19 cellular contexts compared by ENCODE assay signal in genomic region chr22:45632791-45633515, GRCh38. TPM values are rescaled to one million over a fixed set of nuclear protein-coding genes. Genes with fewer than 3 reads are reported as not detected.
DNase-seq lines count a peak whose midpoint lies in the region; ATAC-seq, FAIRE-seq and TF ChIP-seq lines count a peak whose summit lies in the region.
"Had no signal": no experiment of that assay in that cellular context is flagged by ENCODE, and none has a peak within 500 bp of the region (broad histone marks: within the 10 kb centered on the region; RNA-seq: fewer than 3 reads in every experiment).

No MANE protein-coding gene starts in this region.

- H4K20me1 ChIP-seq in endothelial cell of umbilical vein (replicated peaks; ENCODE audit: control insufficient read depth, extremely low read depth, insufficient read depth, low read length), result no peaks in the 10 kb centered on the region

- H3K9ac ChIP-seq in HUES64 (ENCODE audit: low read depth, low read length) (no peak overlapping the region), endothelial cell of umbilical vein (replicated peaks; ENCODE audit: extremely low read depth, insufficient read depth, low read length) (no peak overlapping the region)

- intact Hi-C loops in endothelial cell of umbilical vein (cut with micrococcal nuclease), result no loop called here
- intact Hi-C loops in sigmoid colon (cut with DNase I), result no loop called here

- H3K79me2 ChIP-seq in endothelial cell of umbilical vein (ENCODE audit: control insufficient read depth, insufficient read depth, low read length), result no peaks in the 10 kb centered on the region

- TF ChIP-seq CTCF in endothelial cell of umbilical vein (IDR thresholded peaks at IDR 0.05; ENCODE audit: extremely low read depth in 1 of 2, insufficient read depth in 1 of 2, low read depth in 1 of 2, low read length in 2 of 2) (no peak), sigmoid colon (IDR thresholded peaks at IDR 0.05) (no peak)

- CTCF ChIA-PET in endothelial cell of umbilical vein (lab: Charles Lee), result interaction anchor here (1.2 to 2.2 kb wide), 2 partner anchors 209 to 231 kb away, joined by 3 to 7 read pairs; no protein-coding TSS in a partner anchor

- 47% methylated on average over 15 of the region's 15 CpGs for whole genome bisulfite sequencing in HUES64
- 22 to 23% methylated on average over 15 of the region's 15 CpGs for WGBS in sigmoid colon, 2 donors

- no peak for ATAC-seq in HG02678 (IDR thresholded peaks at IDR 0.05; ENCODE audit: unreplicated experiment)

- DNase-seq in endothelial cell of umbilical vein (ENCODE audit: low read depth, low spot score) (peak; percentile 27), left kidney (ENCODE audit: low read depth, low spot score) (peak; percentile 87), sigmoid colon (peak; percentile 51), DMS79 (lab: John Stamatoyannopoulos, UW) (no peak), SW480 (ENCODE audit: low spot score) (no peak), DMS114 treated with DMSO at 0.1 percent for 48 hours (lab: John Stamatoyannopoulos, UW; ENCODE audit: unreplicated experiment) (no peak)
- DNase-seq: activated CD4-positive, alpha-beta T cell treated with anti-CD3 and anti-CD28 coated beads, Interleukin-2, amount 10 ng/mL, durations not matched to agents 7 days and 5 days; activated naive CD8-positive, alpha-beta T cell treated with anti-CD3 and anti-CD28 coated beads for 36 hours; activated T-cell treated with anti-CD3 and anti-CD28 coated beads, Interleukin-2, amount 50 U/mL, for 1 hour; central memory CD4-positive, alpha-beta T cell; DMS 273 treated with DMSO at 0.1 percent for 48 hours; effector memory CD4-positive, alpha-beta T cell; mesendoderm; NCI-H2029 treated with DMSO at 0.1 percent for 48 hours; NCI-H526; OCI-M1; stimulated activated CD4-positive, alpha-beta T cell treated with anti-CD3 and anti-CD28 coated beads, Interleukin-4, amount 100 ng/mL, for 1 hour had no signal

- TF ChIP-seq POLR2A in endothelial cell of umbilical vein (IDR thresholded peaks at IDR 0.05; ENCODE audit: low read depth, low read length) (no peak), sigmoid colon (IDR thresholded peaks at IDR 0.05) (no peak)

- FAIRE-seq in endothelial cell of umbilical vein (lab: Jason Lieb, UNC), result no peak

- BruUV-seq in endothelial cell of umbilical vein (replicated peaks; lab: Mats Ljungman, UMichigan), result no TSS peak

- dilution Hi-C loops in endothelial cell of umbilical vein (cut with MboI; ENCODE audit: extremely low pct_ligation_motif_present, low sequenced_read_pairs), result no loop called here

- no peak overlapping the region for H2AFZ ChIP-seq in endothelial cell of umbilical vein (ENCODE audit: low read depth, low read length)

- no peak overlapping the region for H3K4me3 ChIP-seq in HUES64 (ENCODE audit: low read length)
- no peak overlapping the region for H3K4me3 ChIP-seq in endothelial cell of umbilical vein (replicated peaks in 1 of 3; ENCODE audit: insufficient read depth in 1 of 3, low read depth in 1 of 3, low read length in 3 of 3)
- no peak overlapping the region for H3K4me3 ChIP-seq in sigmoid colon

- no peaks in the 10 kb centered on the region for H3K9me3 ChIP-seq in HUES64 (ENCODE audit: insufficient read depth, low read depth, low read length)
- no peaks in the 10 kb centered on the region for H3K9me3 ChIP-seq in endothelial cell of umbilical vein (replicated peaks; ENCODE audit: control insufficient read depth, insufficient read depth, low read length)
- no peaks in the 10 kb centered on the region for H3K9me3 ChIP-seq in sigmoid colon

- POLR2A ChIA-PET in endothelial cell of umbilical vein (lab: Charles Lee), result no interaction called here

- H3K36me3 ChIP-seq in HUES64 (ENCODE audit: insufficient read depth, low read length), result no peaks in the 10 kb centered on the region
- no peaks in the 10 kb centered on the region for H3K36me3 ChIP-seq in endothelial cell of umbilical vein (ENCODE audit: control insufficient read depth in 2 of 2, extremely low read depth in 1 of 2, insufficient read depth in 2 of 2, low read length in 2 of 2)
- no peaks in the 10 kb centered on the region for H3K36me3 ChIP-seq in sigmoid colon

- no peak for TF ChIP-seq EP300 in sigmoid colon (IDR thresholded peaks at IDR 0.05)

- H3K4me1 ChIP-seq in HUES64 (ENCODE audit: insufficient read depth, low read length) (peaks cover 25% of the 10 kb centered on the region), endothelial cell of umbilical vein (ENCODE audit: control insufficient read depth, extremely low read depth, insufficient read depth, low read length) (no peaks in the 10 kb centered on the region), sigmoid colon (peaks cover 0 to 6% (median 0%) of the 10 kb centered on the region in 4 donors)

- H3K27me3 ChIP-seq in HUES64 (ENCODE audit: insufficient read depth, low read length) (no peaks in the 10 kb centered on the region), endothelial cell of umbilical vein (ENCODE audit: control insufficient read depth in 2 of 2, insufficient read depth in 2 of 2, low read length in 2 of 2) (peaks cover 33 to 43% of the 10 kb centered on the region in 2 experiments), sigmoid colon (peaks cover 0 to 64% (median 28%) of the 10 kb centered on the region in 3 donors)

- no peak overlapping the region for H3K4me2 ChIP-seq in endothelial cell of umbilical vein (ENCODE audit: insufficient read depth, low read length)

- H3K9me1 ChIP-seq in endothelial cell of umbilical vein (replicated peaks; ENCODE audit: control insufficient read depth, extremely low read depth, insufficient read depth, low read length), result no peaks in the 10 kb centered on the region

- H3K27ac ChIP-seq in HUES64 (ENCODE audit: low read depth, low read length) (peak overlapping the region; percentile 31; the same call in 1 of the 2 replicates), endothelial cell of umbilical vein (ENCODE audit: insufficient read depth, low read depth, low read length) (no peak overlapping the region), sigmoid colon (no peak overlapping the region)

TF ChIP-seq in endothelial cell of umbilical vein, 7 proteins besides CTCF, POLR2A, EP300 and RAD21:
- peak; percentile 45 for TF ChIP-seq EZH2 (IDR thresholded peaks at IDR 0.05; ENCODE audit: borderline replicate concordance, low read depth, low read length, severe bottlenecking)
- TF ChIP-seq, protein P1, sequence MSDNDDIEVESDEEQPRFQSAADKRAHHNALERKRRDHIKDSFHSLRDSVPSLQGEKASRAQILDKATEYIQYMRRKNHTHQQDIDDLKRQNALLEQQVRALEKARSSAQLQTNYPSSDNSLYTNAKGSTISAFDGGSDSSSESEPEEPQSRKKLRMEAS (IDR thresholded peaks at IDR 0.05; ENCODE audit: insufficient read depth, insufficient read length), result no peak

RNA-seq across cellular contexts. Expression of gene ATXN10, which starts 38.7 kb away (rescaled TPM):
- polyA plus RNA-seq in HUES64 (2013, experiment 1 of 2), result 214 TPM
- polyA plus RNA-seq in HUES64 (2013, experiment 2 of 2), result 212 TPM
- total RNA-seq in endothelial cell of umbilical vein, result 91.9 and 107 TPM in 2 replicates
- polyA plus RNA-seq in endothelial cell of umbilical vein, result 48.5 and 73.2 TPM in 2 replicates
- polyA plus RNA-seq in endothelial cell of umbilical vein (2011; cell fraction: cytosol; rRNA removed), result 108 and 118 TPM in 2 replicates
- 61.4 and 67.8 TPM in 2 replicates for polyA plus RNA-seq in endothelial cell of umbilical vein (2011; cell fraction: nucleus; rRNA removed)
- 95.3 and 134 TPM in 2 replicates for polyA plus RNA-seq in endothelial cell of umbilical vein (2012)
- polyA minus RNA-seq in endothelial cell of umbilical vein, result 222 and 286 TPM in 2 replicates
- polyA minus RNA-seq in endothelial cell of umbilical vein (2011; cell fraction: cytosol; rRNA and poly(A)+ RNA removed), result 42.4 TPM
- polyA minus RNA-seq in endothelial cell of umbilical vein (2011; cell fraction: nucleus; rRNA and poly(A)+ RNA removed), result 67.5 and 93.3 TPM in 2 replicates
- 100 to 1,000 TPM; 160 to 187 (median 185) TPM for total RNA-seq in sigmoid colon
- 10 to 100 TPM; 37.9 to 49.3 (median 46.2) TPM for polyA plus RNA-seq in sigmoid colon

Comparison
In these comparisons a context has a peak if more than half of its experiments do, and no peak if none do; other contexts are left out.
1. DNase-seq: peak in endothelial cell of umbilical vein (single experiment), left kidney (single experiment) and sigmoid colon (single experiment); none in DMS79 (single experiment), SW480 (single experiment) and DMS114 treated with DMSO at 0.1 percent for 48 hours (single experiment).